8 cellular contexts compared by ENCODE assay signal in the genomic region with DNA sequence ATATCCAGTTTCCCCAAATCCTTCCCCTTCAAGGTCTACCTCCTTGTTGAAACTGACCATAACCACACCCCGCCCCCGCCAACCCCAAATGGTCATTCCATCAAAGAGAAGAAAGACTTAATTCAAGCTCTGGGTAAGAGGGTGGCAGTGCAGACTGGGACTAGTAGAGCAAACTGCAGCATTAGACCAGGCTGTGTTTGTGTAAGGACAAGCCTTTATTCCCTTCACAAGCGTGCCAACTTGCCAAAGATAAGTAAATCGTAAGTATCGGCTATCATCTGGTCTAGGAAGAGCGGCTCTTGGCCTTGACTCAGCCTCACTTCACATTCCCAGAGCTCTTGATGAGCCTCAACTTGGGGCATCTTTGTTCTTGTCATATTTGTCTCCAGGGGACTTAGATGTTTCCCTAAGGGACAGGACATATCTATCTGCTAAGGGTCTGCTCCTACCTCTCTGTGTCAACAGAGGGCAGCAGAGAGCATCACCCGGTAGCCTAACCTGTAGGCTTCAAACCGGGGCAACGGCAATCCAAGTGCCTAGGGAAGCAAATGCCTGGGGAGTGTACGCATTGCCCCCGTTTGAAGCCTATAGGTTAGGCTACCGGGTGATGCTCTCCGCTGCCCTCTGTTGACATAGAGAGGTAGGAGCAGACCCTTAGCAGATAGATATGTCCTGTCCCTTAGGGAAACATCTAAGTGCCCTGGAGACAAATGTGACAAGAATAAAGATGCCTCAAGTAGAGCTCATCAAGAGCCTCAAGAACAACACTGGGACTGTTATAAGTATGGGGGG. TPM values are rescaled to one million over a fixed set of nuclear protein-coding genes. Genes with fewer than 3 reads are reported as not detected.
A peak's percentile ranks its signal among the peaks of the same experiment; 100 is the strongest.
DNase-seq lines count a peak whose midpoint lies in the region; ATAC-seq, FAIRE-seq and TF ChIP-seq lines count a peak whose summit lies in the region.

No MANE protein-coding gene starts in this region.

- no peaks in the 10 kb centered on the region for H3K36me3 Mint-ChIP-seq in immature natural killer cell

- CTCF ChIA-PET in A549 (lab: Yijun Ruan, JAX), result interaction anchor here (0.6 to 1.5 kb wide), 6 partner anchors 10 to 27 kb away, joined by 3 to 6 read pairs (median 4); no protein-coding TSS in a partner anchor

- FAIRE-seq in A549 (lab: Jason Lieb, UNC), result no peak

- H3K27ac Mint-ChIP-seq in immature natural killer cell, result no peak overlapping the region

- POLR2A ChIA-PET in A549 (lab: Yijun Ruan, JAX), result no interaction called here

- no peaks in the 10 kb centered on the region for H3K9me3 Mint-ChIP-seq in immature natural killer cell

- no peaks in the 10 kb centered on the region for H3K4me1 Mint-ChIP-seq in immature natural killer cell

- no peak overlapping the region for H3K4me2 ChIP-seq in A549

- H3K4me3 ChIP-seq in A549 (no peak overlapping the region), ascending aorta (no peak overlapping the region)

- DNase-seq in A549 (ENCODE audit: low read depth in 1 of 2, low spot score in 1 of 2) (peak; percentile 41 to 85), NCI-H1694 treated with DMSO at 0.1 percent for 48 hours (lab: John Stamatoyannopoulos, UW) (peak; percentile 91), T follicular helper cell (ENCODE audit: low read depth) (peak; percentile 32), ascending aorta (ENCODE audit: low spot score in 2 of 2) (peak in 1 of 2 donors; percentile 13), immature natural killer cell (peak; percentile 45 to 56 (median 50))
- peak; percentile 71 to 78 for DNase-seq in stimulated activated CD4-positive, alpha-beta T cell treated with anti-CD3 and anti-CD28 coated beads, Interleukin-2, amount 100 ng/mL, for 24 hours

- peaks cover 0 to 5% (median 0%) of the 10 kb centered on the region in 3 donors for H3K27me3 Mint-ChIP-seq in immature natural killer cell (ENCODE audit: low read depth in 3 of 3)

- intact Hi-C loops in ascending aorta (cut with DNase I), result no loop called here

- TF ChIP-seq CTCF in A549 (IDR thresholded peaks at IDR 0.05), result peak; percentile 53
- peak; percentile 28 to 54 (median 41) for TF ChIP-seq CTCF in ascending aorta (IDR thresholded peaks at IDR 0.05)

- H3K9me3 ChIP-seq in A549 (no peaks in the 10 kb centered on the region), ascending aorta (no peaks in the 10 kb centered on the region)

- no peak overlapping the region for H3K4me3 Mint-ChIP-seq in immature natural killer cell

- H3K4me1 ChIP-seq in A549 (peaks cover 12% of the 10 kb centered on the region; the same call in 1 of the 3 replicates), ascending aorta (no peaks in the 10 kb centered on the region)

- H3K27me3 ChIP-seq in ascending aorta, result no peaks in the 10 kb centered on the region

- ATAC-seq in A549, result peak; percentile 85 to 96; a peak in 5 of 6 replicates
- ATAC-seq in GM18519 (IDR thresholded peaks at IDR 0.05; ENCODE audit: low FRiP score, unreplicated experiment), result peak; percentile 96
- ATAC-seq in HG02973 (IDR thresholded peaks at IDR 0.05; ENCODE audit: unreplicated experiment), result peak; percentile 98

- 58% methylated on average over 10 of the region's 13 CpGs for WGBS in A549 (ENCODE audit: missing lambda C conversion rate)

- H3K36me3 ChIP-seq in ascending aorta, result no peaks in the 10 kb centered on the region

- TF ChIP-seq EP300 in A549 (IDR thresholded peaks at IDR 0.05), result no peak

- H3K27ac ChIP-seq in A549 (no peak overlapping the region), ascending aorta (no peak overlapping the region)

- peak; percentile 34 to 50; a peak in 3 of 5 replicates for TF ChIP-seq RAD21 in A549 (conservative IDR thresholded peaks at IDR 0.05 in 1 of 2, IDR thresholded peaks at IDR 0.05 in 1 of 2)

- no peak for TF ChIP-seq POLR2A in A549 (IDR thresholded peaks at IDR 0.05; ENCODE audit: low read length)

TF ChIP-seq in A549, 52 proteins besides CTCF, POLR2A, EP300 and RAD21:
- TF ChIP-seq BCL3 (IDR thresholded peaks at IDR 0.05), result no peak
- peak; percentile 20; the same call in 1 of the 3 replicates for TF ChIP-seq SMC3 (IDR thresholded peaks at IDR 0.05)
TF ChIP-seq in A549: peak in this region for 1.

RNA-seq across cellular contexts. Expression of gene MAP3K13, which starts 8.9 kb away (rescaled TPM):
- polyA plus RNA-seq in A549 (2011; rRNA removed) (19.9 and 23.2 TPM in 2 replicates), A549 (2017; fragmentation: RNase III; extraction: RNeasy Plus Mini Kit Qiagen cat#74134 plus additional on column Dnase treatment) (15.8 to 16.3 TPM (median 15.9 TPM) in 3 replicates), immature natural killer cell (10 to 100 TPM; 18.0 to 29.0 (median 24.2) TPM)
- polyA plus RNA-seq in A549 (2012; cell fraction: cytosol; rRNA removed), result 6.5 and 6.9 TPM in 2 replicates
- 1.4 and 2.1 TPM in 2 replicates for polyA plus RNA-seq in A549 (2012; cell fraction: nucleus; rRNA removed)
- 14.9 and 16.2 TPM in 2 replicates for polyA minus RNA-seq in A549 (2011; rRNA and poly(A)+ RNA removed)
- 21.9 TPM for total RNA-seq in ascending aorta
